Comparison of ENCODE assay signal across 1 cellular context in the genomic region with DNA sequence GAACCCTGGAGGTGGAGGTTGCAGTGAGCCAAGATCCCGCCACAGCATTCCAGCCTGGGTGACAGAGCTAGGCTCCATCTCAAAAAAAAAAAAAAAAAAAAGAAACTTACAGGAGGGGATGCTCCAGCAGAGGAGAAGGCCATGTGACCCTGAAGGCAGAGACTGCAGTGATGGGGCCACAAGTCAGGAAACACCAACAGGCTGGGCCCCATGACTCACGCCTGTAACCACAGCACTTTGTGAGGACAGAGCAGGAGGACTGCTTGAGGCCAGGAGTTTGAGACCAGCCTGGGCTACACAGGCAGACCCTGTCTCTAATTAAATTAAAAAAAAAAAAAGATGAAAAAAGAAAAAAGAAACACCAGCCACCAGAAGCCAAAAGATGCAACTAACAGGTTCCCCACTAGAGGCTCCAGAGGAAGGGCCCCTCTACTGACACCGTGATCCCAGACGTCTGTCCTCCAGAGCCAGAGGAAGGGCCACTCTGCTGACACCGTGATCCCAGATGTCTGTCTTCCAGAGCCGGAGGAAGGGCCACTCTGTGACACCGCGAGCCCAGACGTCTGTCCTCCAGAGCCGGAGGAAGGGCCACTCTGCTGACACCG.
TF ChIP-seq lines count a peak whose summit lies in the region.

No MANE protein-coding gene starts in this region.

TF ChIP-seq in HepG2, 621 proteins besides CTCF, POLR2A, EP300 and RAD21 (continued from another document):
- TF ChIP-seq FIP1L1 (IDR thresholded peaks at IDR 0.05; ENCODE audit: borderline replicate concordance, insufficient read depth, low read depth, low read length) (no peak), HMG20B (CRISPR knock-in tag; conservative IDR thresholded peaks at IDR 0.05) (no peak), SMC3 (IDR thresholded peaks at IDR 0.05; ENCODE audit: low read length) (0 out of 2 replicates have a peak, but pooled peaks have one; percentile 14), PRMT3 (CRISPR knock-in tag; IDR thresholded peaks at IDR 0.05; ENCODE audit: borderline replicate concordance, low read depth) (no peak), KDM4B (CRISPR knock-in tag; IDR thresholded peaks at IDR 0.05) (no peak), TOE1 (CRISPR knock-in tag; IDR thresholded peaks at IDR 0.05) (no peak), ZNF557 (CRISPR knock-in tag; IDR thresholded peaks at IDR 0.05) (no peak), PAX8 (CRISPR knock-in tag; IDR thresholded peaks at IDR 0.05; ENCODE audit: borderline replicate concordance) (no peak), ZKSCAN5 (CRISPR knock-in tag; IDR thresholded peaks at IDR 0.05) (no peak), STAG1 (CRISPR knock-in tag; IDR thresholded peaks at IDR 0.05) (peak; percentile 39; the same call in 1 of the 2 replicates), ZNF501 (CRISPR knock-in tag; IDR thresholded peaks at IDR 0.05) (no peak), MBNL3 (CRISPR knock-in tag; conservative IDR thresholded peaks at IDR 0.05) (no peak)
- TF ChIP-seq, protein P1, sequence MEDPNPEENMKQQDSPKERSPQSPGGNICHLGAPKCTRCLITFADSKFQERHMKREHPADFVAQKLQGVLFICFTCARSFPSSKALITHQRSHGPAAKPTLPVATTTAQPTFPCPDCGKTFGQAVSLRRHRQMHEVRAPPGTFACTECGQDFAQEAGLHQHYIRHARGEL (CRISPR knock-in tag; IDR thresholded peaks at IDR 0.05): no peak
- TF ChIP-seq, protein P2, sequence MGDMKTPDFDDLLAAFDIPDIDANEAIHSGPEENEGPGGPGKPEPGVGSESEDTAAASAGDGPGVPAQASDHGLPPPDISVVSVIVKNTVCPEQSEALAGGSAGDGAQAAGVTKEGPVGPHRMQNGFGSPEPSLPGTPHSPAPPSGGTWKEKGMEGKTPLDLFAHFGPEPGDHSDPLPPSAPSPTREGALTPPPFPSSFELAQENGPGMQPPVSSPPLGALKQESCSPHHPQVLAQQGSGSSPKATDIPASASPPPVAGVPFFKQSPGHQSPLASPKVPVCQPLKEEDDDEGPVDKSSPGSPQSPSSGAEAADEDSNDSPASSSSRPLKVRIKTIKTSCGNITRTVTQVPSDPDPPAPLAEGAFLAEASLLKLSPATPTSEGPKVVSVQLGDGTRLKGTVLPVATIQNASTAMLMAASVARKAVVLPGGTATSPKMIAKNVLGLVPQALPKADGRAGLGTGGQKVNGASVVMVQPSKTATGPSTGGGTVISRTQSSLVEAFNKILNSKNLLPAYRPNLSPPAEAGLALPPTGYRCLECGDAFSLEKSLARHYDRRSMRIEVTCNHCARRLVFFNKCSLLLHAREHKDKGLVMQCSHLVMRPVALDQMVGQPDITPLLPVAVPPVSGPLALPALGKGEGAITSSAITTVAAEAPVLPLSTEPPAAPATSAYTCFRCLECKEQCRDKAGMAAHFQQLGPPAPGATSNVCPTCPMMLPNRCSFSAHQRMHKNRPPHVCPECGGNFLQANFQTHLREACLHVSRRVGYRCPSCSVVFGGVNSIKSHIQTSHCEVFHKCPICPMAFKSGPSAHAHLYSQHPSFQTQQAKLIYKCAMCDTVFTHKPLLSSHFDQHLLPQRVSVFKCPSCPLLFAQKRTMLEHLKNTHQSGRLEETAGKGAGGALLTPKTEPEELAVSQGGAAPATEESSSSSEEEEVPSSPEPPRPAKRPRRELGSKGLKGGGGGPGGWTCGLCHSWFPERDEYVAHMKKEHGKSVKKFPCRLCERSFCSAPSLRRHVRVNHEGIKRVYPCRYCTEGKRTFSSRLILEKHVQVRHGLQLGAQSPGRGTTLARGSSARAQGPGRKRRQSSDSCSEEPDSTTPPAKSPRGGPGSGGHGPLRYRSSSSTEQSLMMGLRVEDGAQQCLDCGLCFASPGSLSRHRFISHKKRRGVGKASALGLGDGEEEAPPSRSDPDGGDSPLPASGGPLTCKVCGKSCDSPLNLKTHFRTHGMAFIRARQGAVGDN (CRISPR knock-in tag; IDR thresholded peaks at IDR 0.05): no peak
